In the genomic region with DNA sequence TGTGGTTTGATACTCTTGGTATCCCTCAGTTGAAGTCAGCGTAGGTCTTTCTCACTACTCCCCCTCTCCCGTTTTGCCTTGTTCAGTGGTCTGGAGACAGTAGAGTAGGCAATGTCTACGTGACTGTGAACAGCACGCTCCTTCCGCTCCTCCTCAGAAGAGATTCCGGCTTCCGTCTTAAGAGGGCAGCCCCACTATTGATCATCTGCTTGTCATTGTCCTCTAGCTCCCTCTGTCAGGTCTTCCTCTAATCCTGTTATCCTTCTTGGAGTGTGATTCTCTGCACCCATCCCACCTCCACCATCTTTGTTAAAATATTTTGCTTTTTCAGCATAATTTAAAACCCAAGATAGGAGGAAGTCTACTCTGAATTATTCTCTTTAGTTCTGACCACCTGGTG, we compare ENCODE assay signal across 2 cellular contexts.
TF ChIP-seq lines count a peak whose summit lies in the region.

No MANE protein-coding gene starts in this region.

TF ChIP-seq in IMR-90, 13 proteins besides CTCF, POLR2A, EP300 and RAD21 (continued from another document):
- no peak for TF ChIP-seq MXI1 (IDR thresholded peaks at IDR 0.05; ENCODE audit: borderline replicate concordance, low read depth, low read length)
- TF ChIP-seq BHLHE40 (IDR thresholded peaks at IDR 0.05; ENCODE audit: low read depth, low read length) = no peak
- no peak for TF ChIP-seq RCOR1 (IDR thresholded peaks at IDR 0.05; ENCODE audit: insufficient replicate concordance, low read length)
- no peak for TF ChIP-seq FOS (IDR thresholded peaks at IDR 0.05; ENCODE audit: low read depth, low read length)
- no peak for TF ChIP-seq NFE2L2 (IDR thresholded peaks at IDR 0.05; ENCODE audit: low read depth, low read length)
- no peak for TF ChIP-seq MAZ (IDR thresholded peaks at IDR 0.05; ENCODE audit: borderline replicate concordance, low read depth, low read length)
- TF ChIP-seq SMC3 (IDR thresholded peaks at IDR 0.05; ENCODE audit: low read depth, low read length) = no peak
- no peak for TF ChIP-seq CEBPB (IDR thresholded peaks at IDR 0.05; ENCODE audit: low read depth, low read length)
- no peak for TF ChIP-seq CHD1 (IDR thresholded peaks at IDR 0.05; ENCODE audit: low read depth, low read length)
- no peak for TF ChIP-seq MAFK (IDR thresholded peaks at IDR 0.05; ENCODE audit: low read depth, low read length)
- TF ChIP-seq, protein P1, sequence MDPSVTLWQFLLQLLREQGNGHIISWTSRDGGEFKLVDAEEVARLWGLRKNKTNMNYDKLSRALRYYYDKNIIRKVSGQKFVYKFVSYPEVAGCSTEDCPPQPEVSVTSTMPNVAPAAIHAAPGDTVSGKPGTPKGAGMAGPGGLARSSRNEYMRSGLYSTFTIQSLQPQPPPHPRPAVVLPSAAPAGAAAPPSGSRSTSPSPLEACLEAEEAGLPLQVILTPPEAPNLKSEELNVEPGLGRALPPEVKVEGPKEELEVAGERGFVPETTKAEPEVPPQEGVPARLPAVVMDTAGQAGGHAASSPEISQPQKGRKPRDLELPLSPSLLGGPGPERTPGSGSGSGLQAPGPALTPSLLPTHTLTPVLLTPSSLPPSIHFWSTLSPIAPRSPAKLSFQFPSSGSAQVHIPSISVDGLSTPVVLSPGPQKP (IDR thresholded peaks at IDR 0.05; ENCODE audit: borderline replicate concordance, low read depth, low read length) = no peak
- TF ChIP-seq, protein P2, sequence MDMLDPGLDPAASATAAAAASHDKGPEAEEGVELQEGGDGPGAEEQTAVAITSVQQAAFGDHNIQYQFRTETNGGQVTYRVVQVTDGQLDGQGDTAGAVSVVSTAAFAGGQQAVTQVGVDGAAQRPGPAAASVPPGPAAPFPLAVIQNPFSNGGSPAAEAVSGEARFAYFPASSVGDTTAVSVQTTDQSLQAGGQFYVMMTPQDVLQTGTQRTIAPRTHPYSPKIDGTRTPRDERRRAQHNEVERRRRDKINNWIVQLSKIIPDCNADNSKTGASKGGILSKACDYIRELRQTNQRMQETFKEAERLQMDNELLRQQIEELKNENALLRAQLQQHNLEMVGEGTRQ (IDR thresholded peaks at IDR 0.05; ENCODE audit: low read depth, low read length) = no peak

TF ChIP-seq in WTC11, 78 proteins besides CTCF, POLR2A, EP300 and RAD21 (continued from another document):
- TF ChIP-seq ATF1 (CRISPR knock-in tag; IDR thresholded peaks at IDR 0.05) = no peak
- TF ChIP-seq, protein P3, sequence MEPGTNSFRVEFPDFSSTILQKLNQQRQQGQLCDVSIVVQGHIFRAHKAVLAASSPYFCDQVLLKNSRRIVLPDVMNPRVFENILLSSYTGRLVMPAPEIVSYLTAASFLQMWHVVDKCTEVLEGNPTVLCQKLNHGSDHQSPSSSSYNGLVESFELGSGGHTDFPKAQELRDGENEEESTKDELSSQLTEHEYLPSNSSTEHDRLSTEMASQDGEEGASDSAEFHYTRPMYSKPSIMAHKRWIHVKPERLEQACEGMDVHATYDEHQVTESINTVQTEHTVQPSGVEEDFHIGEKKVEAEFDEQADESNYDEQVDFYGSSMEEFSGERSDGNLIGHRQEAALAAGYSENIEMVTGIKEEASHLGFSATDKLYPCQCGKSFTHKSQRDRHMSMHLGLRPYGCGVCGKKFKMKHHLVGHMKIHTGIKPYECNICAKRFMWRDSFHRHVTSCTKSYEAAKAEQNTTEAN (CRISPR knock-in tag; IDR thresholded peaks at IDR 0.05) = no peak
- TF ChIP-seq ZNF219 (CRISPR knock-in tag; IDR thresholded peaks at IDR 0.05; ENCODE audit: borderline replicate concordance) = no peak
- TF ChIP-seq NFATC4 (CRISPR knock-in tag; IDR thresholded peaks at IDR 0.05) = no peak
- TF ChIP-seq, protein P4, sequence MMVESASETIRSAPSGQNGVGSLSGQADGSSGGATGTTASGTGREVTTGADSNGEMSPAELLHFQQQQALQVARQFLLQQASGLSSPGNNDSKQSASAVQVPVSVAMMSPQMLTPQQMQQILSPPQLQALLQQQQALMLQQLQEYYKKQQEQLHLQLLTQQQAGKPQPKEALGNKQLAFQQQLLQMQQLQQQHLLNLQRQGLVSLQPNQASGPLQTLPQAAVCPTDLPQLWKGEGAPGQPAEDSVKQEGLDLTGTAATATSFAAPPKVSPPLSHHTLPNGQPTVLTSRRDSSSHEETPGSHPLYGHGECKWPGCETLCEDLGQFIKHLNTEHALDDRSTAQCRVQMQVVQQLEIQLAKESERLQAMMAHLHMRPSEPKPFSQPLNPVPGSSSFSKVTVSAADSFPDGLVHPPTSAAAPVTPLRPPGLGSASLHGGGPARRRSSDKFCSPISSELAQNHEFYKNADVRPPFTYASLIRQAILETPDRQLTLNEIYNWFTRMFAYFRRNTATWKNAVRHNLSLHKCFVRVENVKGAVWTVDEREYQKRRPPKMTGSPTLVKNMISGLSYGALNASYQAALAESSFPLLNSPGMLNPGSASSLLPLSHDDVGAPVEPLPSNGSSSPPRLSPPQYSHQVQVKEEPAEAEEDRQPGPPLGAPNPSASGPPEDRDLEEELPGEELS (CRISPR knock-in tag; IDR thresholded peaks at IDR 0.05) = no peak
- no peak for TF ChIP-seq NFYB (CRISPR knock-in tag; conservative IDR thresholded peaks at IDR 0.05; ENCODE audit: low read depth)
- TF ChIP-seq ZNF263 (CRISPR knock-in tag; IDR thresholded peaks at IDR 0.05; ENCODE audit: low read depth) = no peak
- TF ChIP-seq NR1H2 (CRISPR knock-in tag; IDR thresholded peaks at IDR 0.05) = no peak
